ENCODE assay signal across 22 cellular contexts in the genomic region with DNA sequence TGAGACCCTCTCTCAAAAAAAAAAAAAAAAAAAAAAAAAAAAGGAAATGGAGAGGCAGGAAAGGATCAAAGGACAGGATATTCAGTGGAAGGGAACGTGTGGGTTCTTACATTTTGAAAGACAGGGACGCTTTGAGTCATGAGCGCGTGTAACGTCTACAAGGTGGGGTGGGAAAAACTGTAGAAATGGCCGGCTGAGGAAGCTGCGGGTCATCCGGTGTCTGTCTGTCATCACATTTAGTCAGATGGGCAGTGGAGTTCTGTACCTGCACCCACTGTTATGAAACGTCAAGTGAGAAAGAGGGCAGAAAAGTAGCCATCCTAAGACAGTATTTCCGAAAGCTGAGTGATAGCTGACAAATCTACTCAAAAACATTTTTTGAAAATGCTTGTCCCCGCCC.
"Had no signal": no experiment of that assay in that cellular context is flagged by ENCODE, and none has a peak within 500 bp of the region (broad histone marks: within the 10 kb centered on the region; RNA-seq: fewer than 3 reads in every experiment).

No MANE protein-coding gene starts in this region.

- H3K27me3 Mint-ChIP-seq: progenitor cell of endocrine pancreas had no signal

- DNase-seq: dermis blood vessel endothelial cell; effector memory CD4-positive, alpha-beta T cell; erythroblast; esophagus squamous epithelium; foreskin melanocyte; hypothalamus; immature natural killer cell; islet precursor cell; kidney glomerular epithelial cell; left ventricle myocardium superior; lower lobe of right lung; natural killer cell; right lobe of liver; small intestine; stimulated activated CD4-positive, alpha-beta T cell treated with anti-CD3 and anti-CD28 coated beads, Interleukin-15, amount 100 ng/mL, for 24 hours; stimulated activated CD4-positive, alpha-beta T cell treated with anti-CD3 and anti-CD28 coated beads, Interleukin-2, amount 100 ng/mL, for 48 hours; stimulated activated CD8-positive, alpha-beta memory T cell treated with anti-CD3 and anti-CD28 coated beads, Interleukin-4, amount 100 ng/mL, for 48 hours; stimulated activated naive CD4-positive, alpha-beta T cell treated with Interleukin-2 at 50 U/mL for 16 hours; stomach; thyroid gland had no signal

- H3K27ac Mint-ChIP-seq: progenitor cell of endocrine pancreas had no signal

- H3K4me3 Mint-ChIP-seq: immature natural killer cell, natural killer cell, neural crest cell had no signal

- ATAC-seq: left ventricle myocardium superior, lower lobe of right lung, natural killer cell, right lobe of liver had no signal

- H3K9me3 Mint-ChIP-seq: immature natural killer cell, natural killer cell had no signal
